Comparison of ENCODE assay signal across 32 cellular contexts in genomic region chr5:82513739-82514138, GRCh38.
DNase-seq lines count a peak whose midpoint lies in the region; ATAC-seq and TF ChIP-seq lines count a peak whose summit lies in the region.
"Had no signal": no experiment of that assay in that cellular context is flagged by ENCODE, and none has a peak within 500 bp of the region (broad histone marks: within the 10 kb centered on the region; RNA-seq: fewer than 3 reads in every experiment).

No MANE protein-coding gene starts in this region.

- no peak overlapping the region for H3K4me3 ChIP-seq in trophoblast cell (ENCODE audit: low read depth, low read length)
- H3K4me3 ChIP-seq: colonic mucosa, GM23248, sigmoid colon, SJSA1, tibial artery had no signal

- no peaks in the 10 kb centered on the region for H3K79me2 ChIP-seq in trophoblast cell (ENCODE audit: control insufficient read depth, insufficient read depth, low read length, poor library complexity)

- no peaks in the 10 kb centered on the region for H3K4me1 ChIP-seq in trophoblast cell (ENCODE audit: control insufficient read depth in 1 of 2, insufficient read depth in 2 of 2, low read length in 2 of 2)
- H3K4me1 ChIP-seq: colonic mucosa, sigmoid colon, SJSA1, tibial artery had no signal

- no peak overlapping the region for H4K8ac ChIP-seq in trophoblast cell (ENCODE audit: low read depth, low read length)

- H3K27ac ChIP-seq in trophoblast cell (ENCODE audit: low read depth, low read length), result no peak overlapping the region
- H3K27ac ChIP-seq: 22Rv1, C4-2B, colonic mucosa, epithelial cell of prostate, GM23248, KMS-11, neutrophil, sigmoid colon, SJSA1, tibial artery had no signal

- WGBS in trophoblast cell (ENCODE audit: extremely low coverage, insufficient coverage, insufficient read length), result no CpG with 5 or more reads among the region's 5 CpGs

- no peak overlapping the region for H4K91ac ChIP-seq in trophoblast cell (ENCODE audit: low read depth, low read length)

- no peak overlapping the region for H3K27ac Mint-ChIP-seq in glutamatergic neuron (ENCODE audit: unreplicated experiment)
- H3K27ac Mint-ChIP-seq in T-cell, result no peak overlapping the region
- H3K27ac Mint-ChIP-seq: activated CD8-positive, alpha-beta memory T cell treated with anti-CD3 and anti-CD28 coated beads, Interleukin-2, amount 10 ng/mL, durations not matched to agents 7 days and 5 days; progenitor cell of endocrine pancreas; T-helper 1 cell treated with Interleukin-12 subunit alpha and Interleukin-12 subunit beta and Interleukin-4 antibody, amounts not matched to agents 30 μg/mL and 1 μg/mL, for 36 hours had no signal

- H3K4ac ChIP-seq in trophoblast cell (ENCODE audit: low read depth, low read length), result no peak overlapping the region

- ATAC-seq in T-cell (replicated peaks in 1 of 4), result no peak
- ATAC-seq: activated CD8-positive, alpha-beta memory T cell treated with anti-CD3 and anti-CD28 coated beads, Interleukin-2, amount 10 ng/mL, durations not matched to agents 7 days and 5 days; activated T-cell treated with anti-CD3 and anti-CD28 coated beads, Interleukin-2, amount 50 U/mL, for 4 hours; left ventricle myocardium superior had no signal

- peak overlapping the region; percentile 55 for H3K23ac ChIP-seq in trophoblast cell (ENCODE audit: low read length)

- H3K4me3 Mint-ChIP-seq in glutamatergic neuron (ENCODE audit: unreplicated experiment), result no peak overlapping the region
- no peak overlapping the region for H3K4me3 Mint-ChIP-seq in T-cell
- H3K4me3 Mint-ChIP-seq: activated CD8-positive, alpha-beta memory T cell treated with anti-CD3 and anti-CD28 coated beads, Interleukin-2, amount 10 ng/mL, durations not matched to agents 7 days and 5 days; activated T-cell treated with anti-CD3 and anti-CD28 coated beads, Interleukin-2, amount 50 U/mL, for 4 hours; T-helper 1 cell treated with Interleukin-12 subunit alpha and Interleukin-12 subunit beta and Interleukin-4 antibody, amounts not matched to agents 30 μg/mL and 1 μg/mL, for 36 hours had no signal

- H3K27me3 ChIP-seq in trophoblast cell (ENCODE audit: insufficient read depth, low read length), result no peaks in the 10 kb centered on the region
- H3K27me3 ChIP-seq: colonic mucosa, neutrophil, sigmoid colon, SJSA1, tibial artery had no signal

- no peaks in the 10 kb centered on the region for H3K4me1 Mint-ChIP-seq in glutamatergic neuron (ENCODE audit: low read depth, unreplicated experiment)
- H3K4me1 Mint-ChIP-seq in T-cell, result peaks cover 0 to 5% (median 4%) of the 10 kb centered on the region in 3 donors
- H3K4me1 Mint-ChIP-seq: activated CD8-positive, alpha-beta memory T cell treated with anti-CD3 and anti-CD28 coated beads, Interleukin-2, amount 10 ng/mL, durations not matched to agents 7 days and 5 days had no signal

- no peak overlapping the region for H3K9ac ChIP-seq in trophoblast cell (ENCODE audit: low read length)
- H3K9ac ChIP-seq: GM23248, KMS-11 had no signal

- no peaks in the 10 kb centered on the region for H3K27me3 Mint-ChIP-seq in glutamatergic neuron (ENCODE audit: unreplicated experiment)
- peaks cover 0 to 1% of the 10 kb centered on the region in 2 donors for H3K27me3 Mint-ChIP-seq in T-cell
- H3K27me3 Mint-ChIP-seq: activated CD8-positive, alpha-beta memory T cell treated with anti-CD3 and anti-CD28 coated beads, Interleukin-2, amount 10 ng/mL, durations not matched to agents 7 days and 5 days; progenitor cell of endocrine pancreas had no signal

- CTCF ChIA-PET in T-cell (lab: Charles Lee), result no interaction called here

- no peaks in the 10 kb centered on the region for H3K79me1 ChIP-seq in trophoblast cell (ENCODE audit: low read length)

- H3K36me3 Mint-ChIP-seq in glutamatergic neuron (ENCODE audit: unreplicated experiment), result no peaks in the 10 kb centered on the region
- no peaks in the 10 kb centered on the region for H3K36me3 Mint-ChIP-seq in T-cell
- H3K36me3 Mint-ChIP-seq: activated CD8-positive, alpha-beta memory T cell treated with anti-CD3 and anti-CD28 coated beads, Interleukin-2, amount 10 ng/mL, durations not matched to agents 7 days and 5 days had no signal

- H4K12ac ChIP-seq in trophoblast cell (ENCODE audit: low read depth, low read length), result no peak overlapping the region

- no peak for TF ChIP-seq CTCF in glutamatergic neuron (IDR thresholded peaks at IDR 0.05; ENCODE audit: partially characterized antibody, unreplicated experiment)

- no peak overlapping the region for H2AK5ac ChIP-seq in trophoblast cell (ENCODE audit: low read length)

- H3K36me3 ChIP-seq in trophoblast cell (ENCODE audit: control insufficient read depth in 1 of 2, insufficient read depth in 2 of 2, low read length in 2 of 2), result no peaks in the 10 kb centered on the region
- H3K36me3 ChIP-seq: colonic mucosa, neutrophil, sigmoid colon, SJSA1, tibial artery had no signal

- H3K9me3 Mint-ChIP-seq in glutamatergic neuron (ENCODE audit: unreplicated experiment) (no peaks in the 10 kb centered on the region), T-cell (peaks cover 0 to 2% (median 2%) of the 10 kb centered on the region in 3 donors)

- H2BK120ac ChIP-seq in trophoblast cell (ENCODE audit: insufficient read depth, low read length, poor library complexity), result no peak overlapping the region

- H3K14ac ChIP-seq in trophoblast cell (ENCODE audit: low read length), result no peak overlapping the region

- no peaks in the 10 kb centered on the region for H3K9me3 ChIP-seq in trophoblast cell (ENCODE audit: insufficient read depth, low read depth, low read length)
- H3K9me3 ChIP-seq: colonic mucosa, neutrophil, sigmoid colon, SJSA1, tibial artery had no signal

- no peak overlapping the region for H3K18ac ChIP-seq in trophoblast cell (ENCODE audit: low read length)

- H2AFZ ChIP-seq in trophoblast cell (ENCODE audit: insufficient read depth, low read length, poor library complexity), result no peak overlapping the region
- H2AFZ ChIP-seq: GM23248 had no signal

- H2BK5ac ChIP-seq in trophoblast cell (ENCODE audit: low read depth, low read length, poor library complexity), result no peak overlapping the region

- DNase-seq in DMS 273 (lab: John Stamatoyannopoulos, UW; ENCODE audit: unreplicated experiment) (peak; percentile 16), DMS 273 treated with DMSO at 0.1 percent for 48 hours (lab: John Stamatoyannopoulos, UW) (no peak), NCI-H69 (lab: John Stamatoyannopoulos, UW) (peak; percentile 13), glutamatergic neuron (peak; percentile 15), trophoblast cell (no peak), T-cell (no peak), AG08396 (ENCODE audit: low spot score) (no peak), DMS79 treated with DMSO at 0.1 percent for 48 hours (lab: John Stamatoyannopoulos, UW) (no peak)
- DNase-seq: activated CD4-positive, CD25-positive, alpha-beta regulatory T cell; activated CD8-positive, alpha-beta memory T cell treated with anti-CD3 and anti-CD28 coated beads, Interleukin-2, amount 10 ng/mL, durations not matched to agents 7 days and 5 days; activated gamma-delta T cell; activated T-cell treated with anti-CD3 and anti-CD28 coated beads, Interleukin-2, amount 50 U/mL, for 4 hours; colonic mucosa; COR-L47; effector CD8-positive, alpha-beta T cell; GM23248; left ventricle myocardium superior; MM.1S; NCI-H1436; NCI-H2081; NCI-H345; sigmoid colon; stimulated activated CD4-positive, alpha-beta T cell treated with anti-CD3 and anti-CD28 coated beads, Interleukin-4, amount 100 ng/mL, for 4 hours; tibial artery had no signal

- POLR2A ChIA-PET in T-cell (lab: Charles Lee), result no interaction called here

- no peak overlapping the region for H2BK12ac ChIP-seq in trophoblast cell (ENCODE audit: low read length)

- H3K4me2 ChIP-seq in trophoblast cell (ENCODE audit: low read length), result no peak overlapping the region
- H3K4me2 ChIP-seq: KMS-11 had no signal

Comparison
In these comparisons a context has a peak if more than half of its experiments do, and no peak if none do; other contexts are left out.
1. DNase-seq: peak in DMS 273 (single experiment), NCI-H69 (single experiment) and glutamatergic neuron (single experiment); none in DMS 273 treated with DMSO at 0.1 percent for 48 hours (single experiment), trophoblast cell (0 of 2), T-cell (0 of 34), AG08396 (single experiment) and DMS79 treated with DMSO at 0.1 percent for 48 hours (single experiment).